15 cellular contexts compared by ENCODE assay signal in genomic region chr17:47207143-47208067, GRCh38. TPM values are rescaled to one million over a fixed set of nuclear protein-coding genes. Genes with fewer than 3 reads are reported as not detected.
DNase-seq lines count a peak whose midpoint lies in the region; ATAC-seq, FAIRE-seq and TF ChIP-seq lines count a peak whose summit lies in the region.
"Had no signal": no experiment of that assay in that cellular context is flagged by ENCODE, and none has a peak within 500 bp of the region (broad histone marks: within the 10 kb centered on the region; RNA-seq: fewer than 3 reads in every experiment).

No MANE protein-coding gene starts in this region.

- peaks cover 31% of the 10 kb centered on the region for H3K4me1 Mint-ChIP-seq in type B pancreatic cell (ENCODE audit: unreplicated experiment)
- peaks cover 4% of the 10 kb centered on the region for H3K4me1 Mint-ChIP-seq in progenitor cell of endocrine pancreas (ENCODE audit: low read depth)

- CTCF ChIA-PET in H1 (lab: Charles Lee; ENCODE audit: partially characterized antibody), result interaction anchor here (0.6 to 1.5 kb wide), 4 partner anchors 16 to 507 kb away, joined by 3 to 4 read pairs (median 3); no protein-coding TSS in a partner anchor

- no peak overlapping the region for H4K5ac ChIP-seq in H1 (ENCODE audit: insufficient read length, low read depth, low read length)

- peak overlapping the region; percentile 36 for H3K27ac Mint-ChIP-seq in type B pancreatic cell
- no peak overlapping the region for H3K27ac Mint-ChIP-seq in progenitor cell of endocrine pancreas
- H3K27ac Mint-ChIP-seq: activated T-helper 2 cell treated with anti-CD3 and anti-CD28 coated beads, Interferon-gamma antibody, Interleukin-2, Interleukin-4, amounts not matched to agents 10 μg/mL and 5 μg/mL and 100 μg/mL, durations not matched to agents 14 hours and 24 hours and 36 hours had no signal

- H3K27me3 Mint-ChIP-seq in type B pancreatic cell (no peaks in the 10 kb centered on the region), progenitor cell of endocrine pancreas (peaks cover 11% of the 10 kb centered on the region)

- no peak overlapping the region for H3K4me3 Mint-ChIP-seq in type B pancreatic cell
- H3K4me3 Mint-ChIP-seq in progenitor cell of endocrine pancreas (ENCODE audit: low read depth), result no peak overlapping the region

- no peak overlapping the region for H2BK5ac ChIP-seq in H1 (ENCODE audit: low read depth, low read length)

- H3K9me3 ChIP-seq in right atrium auricular region, result no peaks in the 10 kb centered on the region
- no peaks in the 10 kb centered on the region for H3K9me3 ChIP-seq in H1 (ENCODE audit: insufficient read depth in 2 of 2, low read depth in 1 of 2, low read length in 1 of 2)
- no peaks in the 10 kb centered on the region for H3K9me3 ChIP-seq in MG63
- H3K9me3 ChIP-seq: Peyer's patch had no signal

- H3K14ac ChIP-seq in H1 (ENCODE audit: insufficient read length), result no peak overlapping the region

- H4K20me1 ChIP-seq in H1 (replicated peaks in 1 of 2; ENCODE audit: control insufficient read depth in 1 of 2, insufficient read depth in 2 of 2, low read length in 2 of 2), result no peaks in the 10 kb centered on the region

- H4K91ac ChIP-seq in H1 (replicated peaks; ENCODE audit: insufficient read length, low read length), result no peak overlapping the region

- no peaks in the 10 kb centered on the region for H3K79me2 ChIP-seq in H1 (ENCODE audit: control insufficient read depth in 1 of 2, insufficient read depth in 2 of 2, low read length in 2 of 2)

- peaks cover 2% of the 10 kb centered on the region; the same call in 1 of the 2 replicates for H3K23me2 ChIP-seq in H1 (ENCODE audit: low read depth, low read length)

- no peak overlapping the region for H3K9ac ChIP-seq in H1 (replicated peaks in 1 of 4; ENCODE audit: extremely low read depth in 1 of 4, low read depth in 3 of 4, low read length in 3 of 4)

- TF ChIP-seq EP300 in H1 (IDR thresholded peaks at IDR 0.05; ENCODE audit: borderline replicate concordance in 1 of 2, low read depth in 2 of 2, low read length in 2 of 2), result no peak

- no peak overlapping the region for H2BK15ac ChIP-seq in H1 (ENCODE audit: low read length)

- H3K18ac ChIP-seq in H1 (ENCODE audit: extremely low read depth, low read length), result no peak overlapping the region

- DNase-seq in right atrium auricular region (ENCODE audit: low spot score) (no peak), left cardiac atrium (no peak), NAMALWA (ENCODE audit: low spot score) (peak; percentile 28), H1 (ENCODE audit: low read depth in 1 of 2, low spot score in 2 of 2) (no peak), type B pancreatic cell (ENCODE audit: extremely low spot score, unreplicated experiment) (no peak), NCI-H446 (lab: John Stamatoyannopoulos, UW) (no peak), progenitor cell of endocrine pancreas (ENCODE audit: low spot score, unreplicated experiment) (no peak), MG63 (no peak)
- DNase-seq: mammary epithelial cell, NCI-H1092 treated with DMSO at 0.1 percent for 48 hours, NCI-H2107, NCI-H69, Peyer's patch had no signal

- ATAC-seq in left cardiac atrium, result no peak

- peak overlapping the region; percentile 84 to 95 for H3K27ac ChIP-seq in right atrium auricular region
- no peak overlapping the region for H3K27ac ChIP-seq in H1 (ENCODE audit: low read depth, low read length)

- no peaks in the 10 kb centered on the region for H3K36me3 Mint-ChIP-seq in type B pancreatic cell
- H3K36me3 Mint-ChIP-seq in progenitor cell of endocrine pancreas (ENCODE audit: insufficient read depth), result no peaks in the 10 kb centered on the region

- no peak for FAIRE-seq in H1 (lab: Jason Lieb, UNC)

- H3K36me3 ChIP-seq in right atrium auricular region (peaks cover 30% of the 10 kb centered on the region), H1 (ENCODE audit: control insufficient read depth in 2 of 4, insufficient read depth in 4 of 4, low read length in 3 of 4) (no peaks in the 10 kb centered on the region), MG63 (no peaks in the 10 kb centered on the region)
- H3K36me3 ChIP-seq: Peyer's patch had no signal

- POLR2A ChIA-PET in H1 (lab: Charles Lee; ENCODE audit: partially characterized antibody), result no interaction called here

- no peaks in the 10 kb centered on the region for H3K79me1 ChIP-seq in H1 (ENCODE audit: low read depth, low read length)

- H2AK5ac ChIP-seq in H1 (ENCODE audit: low read depth, low read length), result no peak overlapping the region

- no peak overlapping the region for H2BK120ac ChIP-seq in H1 (replicated peaks; ENCODE audit: low read depth, low read length)

- no peak for TF ChIP-seq RAD21 in H1 (IDR thresholded peaks at IDR 0.05 in 1 of 2, conservative IDR thresholded peaks at IDR 0.05 in 1 of 2; ENCODE audit: low read depth in 2 of 2, low read length in 2 of 2)

- intact Hi-C loops in left cardiac atrium (cut with DNase I), result no loop called here

- no peaks in the 10 kb centered on the region for H3K27me3 ChIP-seq in right atrium auricular region
- H3K27me3 ChIP-seq in H1 (replicated peaks in 1 of 4; ENCODE audit: control insufficient read depth in 3 of 4, extremely low read depth in 1 of 4, insufficient read depth in 3 of 4, low read length in 3 of 4), result no peaks in the 10 kb centered on the region; a peak in 1 of 7 replicates
- H3K27me3 ChIP-seq in MG63, result no peaks in the 10 kb centered on the region
- H3K27me3 ChIP-seq: Peyer's patch had no signal

- H3K4me2 ChIP-seq in H1 (ENCODE audit: insufficient read depth in 1 of 2, low read depth in 2 of 2, low read length in 2 of 2), result no peak overlapping the region

- no peak for TF ChIP-seq POLR2A in H1 (IDR thresholded peaks at IDR 0.05; ENCODE audit: control extremely low read depth in 1 of 2, low read depth in 2 of 2, low read length in 2 of 2)

- H3K4me1 ChIP-seq in right atrium auricular region (peaks cover 0 to 42% of the 10 kb centered on the region in 2 donors), H1 (replicated peaks in 1 of 4; ENCODE audit: control insufficient read depth in 3 of 4, insufficient read depth in 4 of 4, low read length in 3 of 4) (peaks cover 0 to 3% (median 1%) of the 10 kb centered on the region in 4 experiments; a peak in 2 of 7 replicates)

- H2AFZ ChIP-seq in H1 (ENCODE audit: low read length), result 0 out of 2 replicates have a peak overlapping the region, but pooled peaks have one; percentile 17

- H4K8ac ChIP-seq in H1 (ENCODE audit: extremely low read depth, insufficient read depth, low read length), result no peak overlapping the region

- H3K56ac ChIP-seq in H1 (replicated peaks; ENCODE audit: insufficient read length, low read depth, low read length), result no peak overlapping the region

- TF ChIP-seq CTCF in right atrium auricular region (IDR thresholded peaks at IDR 0.05), result no peak
- TF ChIP-seq CTCF in H1 (IDR thresholded peaks at IDR 0.05; ENCODE audit: control extremely low read depth in 1 of 3, insufficient read depth in 1 of 3, low read depth in 1 of 3, low read length in 3 of 3), result no peak
- no peak for TF ChIP-seq CTCF in type B pancreatic cell (conservative IDR thresholded peaks at IDR 0.05)
- TF ChIP-seq CTCF in progenitor cell of endocrine pancreas (IDR thresholded peaks at IDR 0.05; ENCODE audit: unreplicated experiment), result no peak

- no peak overlapping the region for H2BK20ac ChIP-seq in H1 (ENCODE audit: low read length)

- H2BK12ac ChIP-seq in H1 (ENCODE audit: low read depth, low read length), result no peak overlapping the region

- 85% methylated on average over 8 of the region's 8 CpGs; no CpG with 5 or more reads in 1 of the 2 experiments for WGBS in H1 (ENCODE audit: extremely low coverage in 1 of 2, insufficient coverage in 1 of 2, insufficient read length in 1 of 2, insufficient replicate concordance in 2 of 2, low coverage in 1 of 2, low lambda C conversion rate in 2 of 2, missing lambda C conversion rate in 1 of 2), 2 experiments

- H3K9me3 Mint-ChIP-seq in type B pancreatic cell (no peaks in the 10 kb centered on the region), progenitor cell of endocrine pancreas (ENCODE audit: low read depth) (no peaks in the 10 kb centered on the region)
- H3K9me3 Mint-ChIP-seq: activated T-helper 2 cell treated with anti-CD3 and anti-CD28 coated beads, Interferon-gamma antibody, Interleukin-2, Interleukin-4, amounts not matched to agents 10 μg/mL and 5 μg/mL and 100 μg/mL, durations not matched to agents 14 hours and 24 hours and 36 hours had no signal

- no peak overlapping the region for H3K23ac ChIP-seq in H1 (ENCODE audit: insufficient read length)

- no peak overlapping the region for H3K4me3 ChIP-seq in right atrium auricular region
- no peak overlapping the region for H3K4me3 ChIP-seq in H1 (ENCODE audit: extremely low read depth in 1 of 4, insufficient read depth in 2 of 4, low read depth in 3 of 4, low read length in 4 of 4)
- no peak overlapping the region for H3K4me3 ChIP-seq in MG63
- H3K4me3 ChIP-seq: Peyer's patch had no signal

- H3K4ac ChIP-seq in H1 (replicated peaks; ENCODE audit: insufficient read length, low read depth, low read length), result no peak overlapping the region

RNA-seq across cellular contexts. Expression of gene MYL4, which starts 1.7 kb away (rescaled TPM):
- total RNA-seq in right atrium auricular region (1,000 to 10,000 TPM; 3,895 to 5,829 TPM), left cardiac atrium (1,000 to 10,000 TPM; 4,221 to 5,418 TPM), type B pancreatic cell (ENCODE audit: low replicate concordance) (2.4 and 5.1 TPM in 2 replicates), progenitor cell of endocrine pancreas (0.86 and 1.1 TPM in 2 replicates)
- total RNA-seq in H1 (2021; fragmentation: NEBNext Ultra II Directional; extraction: Animal tissue kit (Norgen Biotek cat#: 25700)), result not detected in 2 replicates
- 0.12 and 0.13 TPM in 2 replicates for polyA plus RNA-seq in H1 (2011; rRNA removed)
- polyA plus RNA-seq in H1 (2011; cell fraction: cytosol; rRNA removed), result 0.14 TPM
- polyA plus RNA-seq in H1 (2011; cell fraction: nucleus; rRNA removed), result 0.20 TPM
- polyA plus RNA-seq in H1 (2012, experiment 1 of 2), result 0.44 to 0.55 TPM in 2 of 4 replicates, not detected in the others
- polyA plus RNA-seq in H1 (2012, experiment 2 of 2), result 0.71 TPM
- not detected for polyA plus RNA-seq in H1 (2013, experiment 1 of 2)
- polyA plus RNA-seq in H1 (2013, experiment 2 of 2), result 0.06 TPM
- polyA minus RNA-seq in H1 (2011; rRNA and poly(A)+ RNA removed), result not detected in 2 replicates
- not detected for polyA minus RNA-seq in H1 (2011; cell fraction: cytosol; rRNA and poly(A)+ RNA removed)
- polyA minus RNA-seq in H1 (2011; cell fraction: nucleus; rRNA and poly(A)+ RNA removed), result not detected
- not detected in 2 replicates for total RNA-seq in MG63 (2014; rRNA removed; shearing (Covaris generic); ENCODE audit: low replicate concordance)
- total RNA-seq: activated T-helper 2 cell treated with anti-CD3 and anti-CD28 coated beads, Interferon-gamma antibody, Interleukin-2, Interleukin-4, amounts not matched to agents 10 μg/mL and 5 μg/mL and 100 μg/mL, durations not matched to agents 14 hours and 24 hours and 36 hours; mammary epithelial cell had no signal
- polyA plus RNA-seq: mammary epithelial cell, neural cell had no signal

RNA-seq across cellular contexts. Expression of gene CDC27, which starts 18.3 kb away (rescaled TPM):
- 10 to 100 TPM; 39.3 to 46.6 TPM for total RNA-seq in right atrium auricular region
- total RNA-seq in left cardiac atrium, result 10 to 100 TPM; 75.7 to 83.9 TPM
- total RNA-seq in H1 (2021; fragmentation: NEBNext Ultra II Directional; extraction: Animal tissue kit (Norgen Biotek cat#: 25700)), result 87.5 and 93.7 TPM in 2 replicates
- 26.0 and 41.9 TPM in 2 replicates for polyA plus RNA-seq in H1 (2011; rRNA removed)
- polyA plus RNA-seq in H1 (2011; cell fraction: cytosol; rRNA removed), result 26.0 TPM
- polyA plus RNA-seq in H1 (2011; cell fraction: nucleus; rRNA removed), result 24.5 TPM
- 35.1 to 55.5 TPM (median 51.0 TPM) in 4 replicates for polyA plus RNA-seq in H1 (2012, experiment 1 of 2)
- 2.2 TPM for polyA plus RNA-seq in H1 (2012, experiment 2 of 2)
- polyA plus RNA-seq in H1 (2013, experiment 1 of 2), result 33.0 TPM
- 35.1 TPM for polyA plus RNA-seq in H1 (2013, experiment 2 of 2)
- 111 and 136 TPM in 2 replicates for polyA minus RNA-seq in H1 (2011; rRNA and poly(A)+ RNA removed)
- polyA minus RNA-seq in H1 (2011; cell fraction: cytosol; rRNA and poly(A)+ RNA removed), result 56.9 TPM
- 54.4 TPM for polyA minus RNA-seq in H1 (2011; cell fraction: nucleus; rRNA and poly(A)+ RNA removed)
- 61.9 and 93.4 TPM in 2 replicates for total RNA-seq in type B pancreatic cell (ENCODE audit: low replicate concordance)
- 79.1 and 87.4 TPM in 2 replicates for total RNA-seq in progenitor cell of endocrine pancreas
- 117 and 128 TPM in 2 replicates for total RNA-seq in MG63 (2014; rRNA removed; shearing (Covaris generic); ENCODE audit: low replicate concordance)

RNA-seq across cellular contexts. Expression of gene ITGB3, which starts 46.2 kb away (rescaled TPM):
- total RNA-seq in right atrium auricular region, result 10 to 100 TPM in 1 of 2 donors, 1 to 10 TPM in 1; 3.0 to 13.6 TPM
- 10 to 100 TPM in 1 of 2 donors, 1 to 10 TPM in 1; 5.9 to 19.5 TPM for total RNA-seq in left cardiac atrium
- 0.09 TPM in 1 of 2 replicates, not detected in the other for total RNA-seq in H1 (2021; fragmentation: NEBNext Ultra II Directional; extraction: Animal tissue kit (Norgen Biotek cat#: 25700))
- polyA plus RNA-seq in H1 (2011; rRNA removed), result 0.08 and 0.09 TPM in 2 replicates
- 0.10 TPM for polyA plus RNA-seq in H1 (2011; cell fraction: cytosol; rRNA removed)
- 0.14 TPM for polyA plus RNA-seq in H1 (2011; cell fraction: nucleus; rRNA removed)
- polyA plus RNA-seq in H1 (2012, experiment 1 of 2), result 0.07 to 0.31 TPM (median 0.17 TPM) in 4 replicates
- 0.04 TPM for polyA plus RNA-seq in H1 (2012, experiment 2 of 2)
- polyA plus RNA-seq in H1 (2013, experiment 1 of 2), result 0.02 TPM
- 0.09 TPM for polyA plus RNA-seq in H1 (2013, experiment 2 of 2)
- 0.16 and 0.46 TPM in 2 replicates for polyA minus RNA-seq in H1 (2011; rRNA and poly(A)+ RNA removed)
- not detected for polyA minus RNA-seq in H1 (2011; cell fraction: cytosol; rRNA and poly(A)+ RNA removed)
- polyA minus RNA-seq in H1 (2011; cell fraction: nucleus; rRNA and poly(A)+ RNA removed), result 0.30 TPM
- 0.36 and 1.6 TPM in 2 replicates for total RNA-seq in type B pancreatic cell (ENCODE audit: low replicate concordance)
- not detected in 2 replicates for total RNA-seq in progenitor cell of endocrine pancreas
- total RNA-seq in MG63 (2014; rRNA removed; shearing (Covaris generic); ENCODE audit: low replicate concordance), result 12.1 and 13.6 TPM in 2 replicates
- total RNA-seq: activated T-helper 2 cell treated with anti-CD3 and anti-CD28 coated beads, Interferon-gamma antibody, Interleukin-2, Interleukin-4, amounts not matched to agents 10 μg/mL and 5 μg/mL and 100 μg/mL, durations not matched to agents 14 hours and 24 hours and 36 hours had no signal
- polyA plus RNA-seq: neural cell had no signal

Comparison
In these comparisons a context has a peak if more than half of its experiments do, and no peak if none do; other contexts are left out.
1. RNA of gene MYL4, which starts 1.7 kb away (total RNA-seq): 3,895 to 5,829 TPM in right atrium auricular region and 4,221 to 5,418 TPM in left cardiac atrium; 2.4 to 5.1 TPM in type B pancreatic cell, 0.86 to 1.1 TPM in progenitor cell of endocrine pancreas, not detected in H1 and not detected in MG63; every median in the first group is over 100 times any median in the second.